ENCODE assay signal across 8 cellular contexts in genomic region chr7:8418627-8419245, GRCh38. TPM values are rescaled to one million over a fixed set of nuclear protein-coding genes. Genes with fewer than 3 reads are reported as not detected.
DNase-seq lines count a peak whose midpoint lies in the region; ATAC-seq and TF ChIP-seq lines count a peak whose summit lies in the region.

No MANE protein-coding gene starts in this region.

- H3K9me3 ChIP-seq in T-helper 17 cell (ENCODE audit: control insufficient read depth, low read length, poor library complexity, severe bottlenecking): no peaks in the 10 kb centered on the region

- ATAC-seq in HG02623 (IDR thresholded peaks at IDR 0.05; ENCODE audit: unreplicated experiment) (peak; percentile 78), T-helper 17 cell (peak; percentile 57)

- no peaks in the 10 kb centered on the region for H3K9me3 Mint-ChIP-seq in neural crest cell

- DNase-seq in AG09309 (ENCODE audit: low read depth) (peak; percentile 3), GM10266 (ENCODE audit: extremely low spot score) (no peak), NCI-H1417 (lab: John Stamatoyannopoulos, UW) (peak; percentile 69 to 93 (median 79)), T-helper 17 cell (no peak), epithelial cell of esophagus (ENCODE audit: low read depth) (peak; percentile 74), neural crest cell (ENCODE audit: low read depth, low spot score) (peak; percentile 71), AG08396 (ENCODE audit: low spot score) (no peak)

- H3K27ac Mint-ChIP-seq in T-helper 17 cell (no peak overlapping the region), neural crest cell (ENCODE audit: unreplicated experiment) (no peak overlapping the region)

- TF ChIP-seq CTCF in AG09309 (IDR thresholded peaks at IDR 0.05; ENCODE audit: control insufficient read depth, insufficient read depth, low read depth, low read length, missing control alignments): peak; percentile 59
- peak; percentile 77 for TF ChIP-seq CTCF in GM10266 (IDR thresholded peaks at IDR 0.05; ENCODE audit: control insufficient read depth, insufficient read depth, low read depth, missing control alignments)
- TF ChIP-seq CTCF in epithelial cell of esophagus (IDR thresholded peaks at IDR 0.05; ENCODE audit: insufficient read depth, low read depth, low read length, missing control alignments): peak; percentile 72
- peak; percentile 89 for TF ChIP-seq CTCF in neural crest cell (conservative IDR thresholded peaks at IDR 0.05)

- H3K4me3 Mint-ChIP-seq in T-helper 17 cell (no peak overlapping the region), neural crest cell (no peak overlapping the region)

- no peaks in the 10 kb centered on the region for H3K36me3 Mint-ChIP-seq in T-helper 17 cell (ENCODE audit: low read depth)
- no peaks in the 10 kb centered on the region for H3K36me3 Mint-ChIP-seq in neural crest cell (ENCODE audit: low read depth)

- H3K4me3 ChIP-seq in AG09309 (ENCODE audit: control insufficient read depth, low read depth, low read length) (no peak overlapping the region), epithelial cell of esophagus (ENCODE audit: low read length) (no peak overlapping the region)

- H3K27me3 Mint-ChIP-seq in T-helper 17 cell (peaks cover 15% of the 10 kb centered on the region), neural crest cell (ENCODE audit: low read depth) (peaks cover 10% of the 10 kb centered on the region)

- H3K4me1 Mint-ChIP-seq in T-helper 17 cell (no peaks in the 10 kb centered on the region), neural crest cell (peaks cover 3% of the 10 kb centered on the region)

RNA-seq across cellular contexts. Expression of gene NXPH1, which starts 14.7 kb away (rescaled TPM):
- total RNA-seq in T-helper 17 cell (not detected), neural crest cell (1.0 and 1.1 TPM in 2 replicates)

Comparison
In these comparisons a context has a peak if more than half of its experiments do, and no peak if none do; other contexts are left out.
1. DNase-seq: peak in AG09309 (single experiment), NCI-H1417 (3 of 3), epithelial cell of esophagus (single experiment) and neural crest cell (single experiment); none in GM10266 (single experiment), T-helper 17 cell (0 of 3) and AG08396 (single experiment).
2. Peak in every context shown above with its lines, with median percentiles within 50 percentile points of each other: CTCF ChIP-seq.